14 cellular contexts compared by ENCODE assay signal in genomic region chr5:116455061-116455460, GRCh38.
A peak's percentile ranks its signal among the peaks of the same experiment; 100 is the strongest.
DNase-seq lines count a peak whose midpoint lies in the region; FAIRE-seq and TF ChIP-seq lines count a peak whose summit lies in the region.
"Had no signal": no experiment of that assay in that cellular context is flagged by ENCODE, and none has a peak within 500 bp of the region (broad histone marks: within the 10 kb centered on the region; RNA-seq: fewer than 3 reads in every experiment).

No MANE protein-coding gene starts in this region.

- no peaks in the 10 kb centered on the region for H3K36me3 Mint-ChIP-seq in astrocyte (ENCODE audit: low read depth, unreplicated experiment)

- peaks cover 41% of the 10 kb centered on the region for H3K4me1 Mint-ChIP-seq in astrocyte (ENCODE audit: low read depth, unreplicated experiment)

- no peak overlapping the region for H2AFZ ChIP-seq in astrocyte (ENCODE audit: low read depth, low read length)

- H3K4me2 ChIP-seq in astrocyte (ENCODE audit: low read length): peak overlapping the region; percentile 80

- no peaks in the 10 kb centered on the region for H3K27me3 Mint-ChIP-seq in astrocyte (ENCODE audit: low read depth, unreplicated experiment)
- H3K27me3 Mint-ChIP-seq: T-cell had no signal

- peak; percentile 31 for DNase-seq in HK-2 (ENCODE audit: unreplicated experiment)
- DNase-seq in astrocyte (ENCODE audit: low read depth): peak; percentile 81
- DNase-seq in iris pigment epithelial cell (ENCODE audit: low read depth): peak; percentile 44
- peak in 1 of 49 donors; percentile 15 for DNase-seq in substantia nigra (lab: John Stamatoyannopoulos, UW)
- no peak for DNase-seq in breast epithelium (ENCODE audit: low spot score in 2 of 2)
- DNase-seq in RKO (ENCODE audit: low spot score): no peak
- DNase-seq in activated effector memory CD4-positive, alpha-beta T cell treated with anti-CD3 and anti-CD28 coated beads, Interleukin-2, amount 50 U/mL, for 16 hours: no peak
- DNase-seq in H7: no peak
- DNase-seq: activated CD4-positive, alpha-beta T cell treated with anti-CD3 and anti-CD28 coated beads for 48 hours; NCI-H2081 treated with DMSO at 0.1 percent for 48 hours had no signal

- no peaks in the 10 kb centered on the region for H3K79me2 ChIP-seq in astrocyte (ENCODE audit: insufficient read depth, low read length)

- H3K36me3 ChIP-seq in astrocyte (ENCODE audit: insufficient read depth, low read length): no peaks in the 10 kb centered on the region
- H3K36me3 ChIP-seq in breast epithelium: peaks cover 4% of the 10 kb centered on the region
- H3K36me3 ChIP-seq in H7 (replicated peaks; ENCODE audit: control insufficient read depth, insufficient read depth, low read length): peaks cover 42% of the 10 kb centered on the region

- H3K4me1 ChIP-seq in astrocyte (ENCODE audit: insufficient read depth, low read length) (peaks cover 20% of the 10 kb centered on the region), breast epithelium (no peaks in the 10 kb centered on the region)

- H3K27me3 ChIP-seq in astrocyte (ENCODE audit: insufficient read depth, low read length) (peaks cover 7% of the 10 kb centered on the region), breast epithelium (no peaks in the 10 kb centered on the region), H7 (ENCODE audit: control insufficient read depth, insufficient read depth, low read length) (no peaks in the 10 kb centered on the region)

- peak overlapping the region; percentile 41 for H3K9ac ChIP-seq in astrocyte (ENCODE audit: low read length)

- H3K9me3 Mint-ChIP-seq in astrocyte (ENCODE audit: unreplicated experiment): no peaks in the 10 kb centered on the region
- H3K9me3 Mint-ChIP-seq: activated T-helper 1 cell treated with anti-CD3 and anti-CD28 coated beads, Interleukin-12 subunit alpha, Interleukin-12 subunit beta, Interleukin-2, Interleukin-4 antibody, amounts not matched to agents 30 ng/mL and 10 ng/mL and 1 ng/mL, durations not matched to agents 14 hours and 24 hours and 36 hours; T-cell had no signal

- TF ChIP-seq POLR2A in breast epithelium (IDR thresholded peaks at IDR 0.05): no peak

- no peak for FAIRE-seq in astrocyte (lab: Jason Lieb, UNC)
- FAIRE-seq: bronchial epithelial cell had no signal

- peak overlapping the region; percentile 27 for H3K4me3 Mint-ChIP-seq in astrocyte (ENCODE audit: unreplicated experiment)
- H3K4me3 Mint-ChIP-seq: activated T-helper 1 cell treated with anti-CD3 and anti-CD28 coated beads, Interleukin-12 subunit alpha, Interleukin-12 subunit beta, Interleukin-2, Interleukin-4 antibody, amounts not matched to agents 30 ng/mL and 10 ng/mL and 1 ng/mL, durations not matched to agents 14 hours and 24 hours and 36 hours; T-cell had no signal

- H3K9me3 ChIP-seq in astrocyte (ENCODE audit: insufficient read depth, low read depth, low read length) (no peaks in the 10 kb centered on the region), breast epithelium (no peaks in the 10 kb centered on the region)

- intact Hi-C loops in breast epithelium (cut with DNase I; ENCODE audit: low total_unique reads): no loop called here

- no peaks in the 10 kb centered on the region for H4K20me1 ChIP-seq in astrocyte (ENCODE audit: insufficient read depth, low read length)

- no peak for TF ChIP-seq CTCF in astrocyte (IDR thresholded peaks at IDR 0.05; ENCODE audit: insufficient read depth, low read depth, low read length)
- TF ChIP-seq CTCF in breast epithelium (IDR thresholded peaks at IDR 0.05): no peak

- H3K27ac Mint-ChIP-seq in astrocyte (ENCODE audit: unreplicated experiment): peak overlapping the region; percentile 98
- H3K27ac Mint-ChIP-seq: activated T-helper 1 cell treated with anti-CD3 and anti-CD28 coated beads, Interleukin-12 subunit alpha, Interleukin-12 subunit beta, Interleukin-2, Interleukin-4 antibody, amounts not matched to agents 30 ng/mL and 10 ng/mL and 1 ng/mL, durations not matched to agents 14 hours and 24 hours and 36 hours; T-cell had no signal

- H3K4me3 ChIP-seq in astrocyte (ENCODE audit: insufficient read depth, low read depth, low read length): peak overlapping the region; percentile 20
- H3K4me3 ChIP-seq in breast epithelium: no peak overlapping the region
- H3K4me3 ChIP-seq in H7 (ENCODE audit: insufficient read depth, low read depth, low read length): no peak overlapping the region

- H3K27ac ChIP-seq in astrocyte (ENCODE audit: low read depth, low read length) (peak overlapping the region; percentile 33), substantia nigra (ENCODE audit: low read depth, low read length, poor library complexity, severe bottlenecking) (peak overlapping the region; percentile 78), breast epithelium (no peak overlapping the region)
- H3K27ac ChIP-seq: epithelial cell of prostate had no signal

Comparison
In these comparisons a context has a peak if more than half of its experiments do, and no peak if none do; other contexts are left out.
1. DNase-seq: peak in HK-2 (single experiment), astrocyte (single experiment) and iris pigment epithelial cell (single experiment); none in breast epithelium (0 of 2), RKO (single experiment), activated effector memory CD4-positive, alpha-beta T cell treated with anti-CD3 and anti-CD28 coated beads, Interleukin-2, amount 50 U/mL, for 16 hours (single experiment) and H7 (single experiment).
2. H3K27ac ChIP-seq: peak in astrocyte (single experiment) and substantia nigra (single experiment); none in breast epithelium (0 of 2).